Comparison of ENCODE assay signal across 21 cellular contexts in the genomic region with DNA sequence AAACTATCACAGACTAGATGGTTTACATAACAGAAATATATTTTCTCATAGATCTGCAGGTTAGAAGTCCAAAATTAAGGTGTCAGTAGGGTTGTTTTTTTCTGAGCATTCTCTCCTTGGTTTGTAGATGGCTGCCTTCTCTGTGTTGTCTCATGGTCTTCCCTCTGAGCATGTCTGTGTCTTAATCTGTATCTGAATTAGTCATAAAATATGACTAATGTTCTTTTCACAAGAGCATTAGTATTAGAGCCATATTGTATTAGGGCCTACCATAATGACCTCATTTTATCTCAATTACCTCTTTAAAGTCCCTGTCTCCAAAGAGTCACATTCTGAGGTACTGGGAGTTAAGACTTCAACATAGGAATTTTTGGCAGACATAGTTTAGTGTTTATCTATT.
"Had no signal": no experiment of that assay in that cellular context is flagged by ENCODE, and none has a peak within 500 bp of the region (broad histone marks: within the 10 kb centered on the region; RNA-seq: fewer than 3 reads in every experiment).

No MANE protein-coding gene starts in this region.

- H3K4me1 ChIP-seq: body of pancreas, parathyroid adenoma, right lobe of liver, tibial artery had no signal

- ATAC-seq: activated CD8-positive, alpha-beta memory T cell treated with anti-CD3 and anti-CD28 coated beads, Interleukin-2, amount 10 ng/mL, durations not matched to agents 7 days and 5 days; activated CD8-positive, alpha-beta T cell treated with anti-CD3 and anti-CD28 coated beads for 36 hours; body of pancreas; mucosa of descending colon; right lobe of liver; stimulated activated effector memory CD8-positive, alpha-beta T cell treated with anti-CD3 and anti-CD28 coated beads, Interleukin-12 subunit alpha, Interleukin-12 subunit beta, amount 100 ng/mL, for 72 hours; stimulated activated naive CD8-positive, alpha-beta T cell treated with anti-CD3 and anti-CD28 coated beads, Interleukin-15, amount 100 ng/mL, for 72 hours; T-helper 17 cell had no signal

- H3K27ac ChIP-seq: body of pancreas, parathyroid adenoma, right lobe of liver, tibial artery had no signal

- DNase-seq: activated B cell treated with CpG ODN at 0.5 μM for 24 hours; activated CD4-positive, alpha-beta T cell treated with anti-CD3 and anti-CD28 coated beads, Interleukin-2, amount 10 ng/mL, durations not matched to agents 7 days and 5 days; activated CD8-positive, alpha-beta memory T cell treated with anti-CD3 and anti-CD28 coated beads, Interleukin-2, amount 10 ng/mL, durations not matched to agents 7 days and 5 days; activated CD8-positive, alpha-beta T cell treated with anti-CD3 and anti-CD28 coated beads for 36 hours; activated gamma-delta T cell; activated naive CD4-positive, alpha-beta T cell treated with anti-CD3 and anti-CD28 coated beads, Interleukin-2, amount 50 U/mL, for 16 hours; anterior cingulate cortex; body of pancreas; hippocampal formation; mesenchymal stem cell; mucosa of descending colon; nucleus accumbens; right lobe of liver; small intestine; stimulated activated CD4-positive, alpha-beta T cell treated with anti-CD3 and anti-CD28 coated beads, Interleukin-2, amount 100 ng/mL, for 24 hours; stimulated activated naive CD8-positive, alpha-beta T cell treated with anti-CD3 and anti-CD28 coated beads, Interleukin-15, amount 100 ng/mL, for 72 hours; T-helper 17 cell; tibial artery had no signal

- H3K9me3 Mint-ChIP-seq: activated B cell treated with CpG ODN at 0.5 μM for 24 hours; activated CD4-positive, alpha-beta T cell treated with anti-CD3 and anti-CD28 coated beads, Interleukin-2, amount 10 ng/mL, durations not matched to agents 7 days and 5 days; activated CD8-positive, alpha-beta T cell treated with anti-CD3 and anti-CD28 coated beads for 36 hours; activated T-helper 1 cell treated with anti-CD3 and anti-CD28 coated beads, Interleukin-12 subunit alpha, Interleukin-12 subunit beta, Interleukin-2, Interleukin-4 antibody, amounts not matched to agents 30 ng/mL and 10 ng/mL and 1 ng/mL, durations not matched to agents 14 hours and 24 hours and 36 hours; stimulated activated effector memory CD8-positive, alpha-beta T cell treated with anti-CD3 and anti-CD28 coated beads, Interleukin-12 subunit alpha, Interleukin-12 subunit beta, amount 100 ng/mL, for 72 hours; stimulated activated naive CD8-positive, alpha-beta T cell treated with anti-CD3 and anti-CD28 coated beads, Interleukin-15, amount 100 ng/mL, for 72 hours had no signal

- H3K36me3 Mint-ChIP-seq: activated CD8-positive, alpha-beta memory T cell treated with anti-CD3 and anti-CD28 coated beads, Interleukin-2, amount 10 ng/mL, durations not matched to agents 7 days and 5 days; stimulated activated effector memory CD8-positive, alpha-beta T cell treated with anti-CD3 and anti-CD28 coated beads, Interleukin-12 subunit alpha, Interleukin-12 subunit beta, amount 100 ng/mL, for 72 hours had no signal

- H3K27ac Mint-ChIP-seq: activated B cell treated with CpG ODN at 0.5 μM for 24 hours; activated CD4-positive, alpha-beta T cell treated with anti-CD3 and anti-CD28 coated beads, Interleukin-2, amount 10 ng/mL, durations not matched to agents 7 days and 5 days; activated CD8-positive, alpha-beta memory T cell treated with anti-CD3 and anti-CD28 coated beads, Interleukin-2, amount 10 ng/mL, durations not matched to agents 7 days and 5 days; activated CD8-positive, alpha-beta T cell treated with anti-CD3 and anti-CD28 coated beads for 36 hours; activated T-helper 1 cell treated with anti-CD3 and anti-CD28 coated beads, Interleukin-12 subunit alpha, Interleukin-12 subunit beta, Interleukin-2, Interleukin-4 antibody, amounts not matched to agents 30 ng/mL and 10 ng/mL and 1 ng/mL, durations not matched to agents 14 hours and 24 hours and 36 hours; stimulated activated effector memory CD8-positive, alpha-beta T cell treated with anti-CD3 and anti-CD28 coated beads, Interleukin-12 subunit alpha, Interleukin-12 subunit beta, amount 100 ng/mL, for 72 hours; stimulated activated naive CD8-positive, alpha-beta T cell treated with anti-CD3 and anti-CD28 coated beads, Interleukin-15, amount 100 ng/mL, for 72 hours; T-helper 17 cell had no signal

- H3K4me1 Mint-ChIP-seq: activated B cell treated with CpG ODN at 0.5 μM for 24 hours; activated CD4-positive, alpha-beta T cell treated with anti-CD3 and anti-CD28 coated beads, Interleukin-2, amount 10 ng/mL, durations not matched to agents 7 days and 5 days; activated CD8-positive, alpha-beta memory T cell treated with anti-CD3 and anti-CD28 coated beads, Interleukin-2, amount 10 ng/mL, durations not matched to agents 7 days and 5 days; stimulated activated effector memory CD8-positive, alpha-beta T cell treated with anti-CD3 and anti-CD28 coated beads, Interleukin-12 subunit alpha, Interleukin-12 subunit beta, amount 100 ng/mL, for 72 hours; stimulated activated naive CD8-positive, alpha-beta T cell treated with anti-CD3 and anti-CD28 coated beads, Interleukin-15, amount 100 ng/mL, for 72 hours; T-helper 17 cell had no signal

- H3K4me3 Mint-ChIP-seq: activated B cell treated with CpG ODN at 0.5 μM for 24 hours; activated CD4-positive, alpha-beta T cell treated with anti-CD3 and anti-CD28 coated beads, Interleukin-2, amount 10 ng/mL, durations not matched to agents 7 days and 5 days; activated CD8-positive, alpha-beta memory T cell treated with anti-CD3 and anti-CD28 coated beads, Interleukin-2, amount 10 ng/mL, durations not matched to agents 7 days and 5 days; activated CD8-positive, alpha-beta T cell treated with anti-CD3 and anti-CD28 coated beads for 36 hours; activated T-helper 1 cell treated with anti-CD3 and anti-CD28 coated beads, Interleukin-12 subunit alpha, Interleukin-12 subunit beta, Interleukin-2, Interleukin-4 antibody, amounts not matched to agents 30 ng/mL and 10 ng/mL and 1 ng/mL, durations not matched to agents 14 hours and 24 hours and 36 hours; stimulated activated effector memory CD8-positive, alpha-beta T cell treated with anti-CD3 and anti-CD28 coated beads, Interleukin-12 subunit alpha, Interleukin-12 subunit beta, amount 100 ng/mL, for 72 hours; stimulated activated naive CD8-positive, alpha-beta T cell treated with anti-CD3 and anti-CD28 coated beads, Interleukin-15, amount 100 ng/mL, for 72 hours; T-helper 17 cell had no signal

- H3K27me3 Mint-ChIP-seq: activated B cell treated with CpG ODN at 0.5 μM for 24 hours had no signal

- H3K27me3 ChIP-seq: body of pancreas, right lobe of liver, tibial artery had no signal
